ENCODE assay signal across 8 cellular contexts in the genomic region with DNA sequence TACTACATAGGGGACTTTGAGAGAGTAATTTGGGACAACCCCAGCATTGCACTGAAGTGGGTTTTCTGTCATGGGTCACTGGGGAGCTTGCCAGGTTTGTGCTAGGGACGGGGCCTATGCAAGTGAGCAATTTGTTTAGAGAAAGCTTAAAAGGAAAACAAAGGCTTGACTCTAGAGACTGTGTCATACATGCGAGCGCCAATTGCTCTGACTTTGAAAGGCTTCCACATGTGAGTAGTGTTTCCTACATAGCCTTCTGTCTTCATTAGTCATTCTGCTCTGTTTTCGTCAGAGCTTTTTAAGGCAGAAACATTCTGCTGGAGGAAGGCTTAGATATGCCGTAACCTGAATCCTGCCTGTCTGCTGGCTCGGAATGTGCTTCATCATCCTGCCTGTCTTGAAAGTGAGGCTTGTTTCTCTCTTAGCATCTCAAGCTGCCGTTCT. TPM values are rescaled to one million over a fixed set of nuclear protein-coding genes. Genes with fewer than 3 reads are reported as not detected.
A peak's percentile ranks its signal among the peaks of the same experiment; 100 is the strongest.
DNase-seq lines count a peak whose midpoint lies in the region; ATAC-seq and TF ChIP-seq lines count a peak whose summit lies in the region.

No MANE protein-coding gene starts in this region.

- H3K36me3 ChIP-seq in SJCRH30 (peaks cover 58% of the 10 kb centered on the region), prostate gland (no peaks in the 10 kb centered on the region)

- H3K27ac ChIP-seq in SJCRH30 (peak overlapping the region; percentile 76), prostate gland (peak overlapping the region; percentile 25 to 45)

- WGBS in prostate gland, result 60% methylated on average over 7 of the region's 7 CpGs

- H3K9me3 ChIP-seq in SJCRH30 (replicated peaks), result no peaks in the 10 kb centered on the region
- H3K9me3 ChIP-seq in prostate gland, result no peaks in the 10 kb centered on the region

- intact Hi-C loops in prostate gland (cut with DNase I), result loop anchor here (10.0 kb wide), 1 partner anchor 272 kb away; a partner anchor contains a TSS

- ATAC-seq in HG03520 (IDR thresholded peaks at IDR 0.05; ENCODE audit: unreplicated experiment) (no peak), HG03039 (IDR thresholded peaks at IDR 0.05; ENCODE audit: unreplicated experiment) (no peak)

- no peak for TF ChIP-seq POLR2A in prostate gland (IDR thresholded peaks at IDR 0.05)

- TF ChIP-seq CTCF in prostate gland (IDR thresholded peaks at IDR 0.05), result no peak

- peak; percentile 72 for DNase-seq in ELF-1 (ENCODE audit: low read depth, low spot score)
- DNase-seq in SJCRH30, result peak; percentile 55 to 76
- DNase-seq in fibroblast of the conjunctiva (ENCODE audit: low read depth), result peak; percentile 95
- no peak for DNase-seq in prostate gland (ENCODE audit: low spot score)
- no peak for DNase-seq in stimulated activated naive CD4-positive, alpha-beta T cell (lab: John Stamatoyannopoulos, UW)
- no peak for DNase-seq in NK-92 (lab: John Stamatoyannopoulos, UW; ENCODE audit: unreplicated experiment)

- H3K27me3 ChIP-seq in SJCRH30, result no peaks in the 10 kb centered on the region
- no peaks in the 10 kb centered on the region for H3K27me3 ChIP-seq in prostate gland (replicated peaks; ENCODE audit: insufficient read depth)

- peaks cover 19% of the 10 kb centered on the region for H3K4me1 ChIP-seq in SJCRH30
- no peaks in the 10 kb centered on the region for H3K4me1 ChIP-seq in prostate gland (replicated peaks)

- H3K4me3 ChIP-seq in SJCRH30, result no peak overlapping the region
- H3K4me3 ChIP-seq in prostate gland, result no peak overlapping the region

RNA-seq across cellular contexts. Expression of a gene that starts 28.4 kb away (rescaled TPM):
- 15.9 and 16.1 TPM in 2 replicates for total RNA-seq in SJCRH30 (2014; rRNA removed; shearing (Covaris generic))
- total RNA-seq in prostate gland, result 10 to 100 TPM in 1 of 2 donors, 1 to 10 TPM in 1; 4.0 to 13.2 TPM

RNA-seq across cellular contexts. Expression of a gene that starts 33.0 kb away (rescaled TPM):
- 58.4 and 61.3 TPM in 2 replicates for total RNA-seq in SJCRH30 (2014; rRNA removed; shearing (Covaris generic))
- total RNA-seq in prostate gland, result 10 to 100 TPM; 11.2 to 11.6 TPM

Comparison
In these comparisons a context has a peak if more than half of its experiments do, and no peak if none do; other contexts are left out.
1. DNase-seq: peak in ELF-1 (single experiment), SJCRH30 (2 of 2) and fibroblast of the conjunctiva (single experiment); none in prostate gland (single experiment), stimulated activated naive CD4-positive, alpha-beta T cell (0 of 6) and NK-92 (single experiment).